ENCODE assay signal across 25 cellular contexts in the genomic region with DNA sequence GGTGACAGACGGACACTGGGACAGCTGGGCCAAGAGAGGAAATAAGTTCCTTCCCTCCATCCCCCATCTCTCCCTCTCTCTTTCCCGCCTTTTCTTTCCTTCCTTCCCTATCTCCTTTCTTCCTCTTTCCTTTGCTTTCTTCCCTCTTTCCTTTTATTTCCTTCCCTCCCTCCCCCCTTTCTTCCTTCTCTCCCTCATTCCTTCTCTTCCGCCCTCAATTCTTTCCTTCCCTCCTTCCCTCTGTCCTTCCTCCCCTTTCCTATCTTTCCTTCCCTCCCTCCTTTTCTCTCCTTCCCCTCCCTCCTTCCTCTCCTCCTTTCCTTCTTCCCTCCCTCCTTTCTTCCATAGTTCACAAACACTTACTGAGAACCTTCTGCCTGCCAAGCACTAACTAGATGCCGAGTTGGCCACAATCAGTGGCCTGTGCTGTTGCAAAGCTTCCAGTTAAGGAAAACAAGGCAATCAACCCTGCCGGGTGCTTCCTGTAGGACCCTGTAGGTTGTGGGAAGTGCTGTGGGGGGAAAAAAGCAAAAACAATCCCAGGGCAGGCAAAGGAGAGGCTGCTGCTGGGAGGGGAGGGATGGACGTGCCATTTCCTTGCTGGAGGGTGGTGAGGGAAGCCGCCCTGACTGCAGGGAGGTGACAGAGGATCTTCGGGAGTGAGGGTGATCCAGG. TPM values are rescaled to one million over a fixed set of nuclear protein-coding genes. Genes with fewer than 3 reads are reported as not detected.
"Had no signal": no experiment of that assay in that cellular context is flagged by ENCODE, and none has a peak within 500 bp of the region (broad histone marks: within the 10 kb centered on the region; RNA-seq: fewer than 3 reads in every experiment).

No MANE protein-coding gene starts in this region.

- H3K4me3 Mint-ChIP-seq: activated CD8-positive, alpha-beta T cell treated with anti-CD3 and anti-CD28 coated beads for 36 hours; activated naive CD4-positive, alpha-beta T cell treated with anti-CD3 and anti-CD28 coated beads, Interleukin-2, amount 50 U/mL, for 24 hours; activated T-cell treated with anti-CD3 and anti-CD28 coated beads, Interleukin-2, amount 50 U/mL, for 4 hours; naive B cell; T-cell; type B pancreatic cell had no signal

- H3K27ac ChIP-seq: body of pancreas, colonic mucosa, gastrocnemius medialis, lower lobe of right lung, neutrophil, parathyroid adenoma, skin epidermis, suprapubic skin had no signal

- H3K36me3 ChIP-seq: colonic mucosa, gastrocnemius medialis, heart left ventricle, suprapubic skin had no signal

- H3K9me3 Mint-ChIP-seq: activated CD8-positive, alpha-beta T cell treated with anti-CD3 and anti-CD28 coated beads for 36 hours; activated naive CD4-positive, alpha-beta T cell treated with anti-CD3 and anti-CD28 coated beads, Interleukin-2, amount 50 U/mL, for 24 hours; activated T-cell treated with anti-CD3 and anti-CD28 coated beads, Interleukin-2, amount 50 U/mL, for 4 hours; naive B cell; T-cell; type B pancreatic cell had no signal

- H3K4me3 ChIP-seq: body of pancreas, colonic mucosa, gastrocnemius medialis, heart left ventricle, lower lobe of right lung, skin epidermis, suprapubic skin had no signal

- H3K27me3 ChIP-seq: body of pancreas, colonic mucosa, gastrocnemius medialis, heart left ventricle, neutrophil, suprapubic skin had no signal

- H3K36me3 Mint-ChIP-seq: activated naive CD4-positive, alpha-beta T cell treated with anti-CD3 and anti-CD28 coated beads, Interleukin-2, amount 50 U/mL, for 24 hours; naive B cell; T-cell; type B pancreatic cell had no signal

- ATAC-seq: activated CD8-positive, alpha-beta T cell treated with anti-CD3 and anti-CD28 coated beads for 36 hours; activated T-cell treated with anti-CD3 and anti-CD28 coated beads, Interleukin-2, amount 50 U/mL, for 4 hours; body of pancreas; gastrocnemius medialis; heart left ventricle; left colon; lower lobe of right lung; T-cell had no signal

- H3K27me3 Mint-ChIP-seq: type B pancreatic cell had no signal

- DNase-seq: activated CD4-positive, alpha-beta T cell treated with anti-CD3 and anti-CD28 coated beads for 4 hours; activated CD8-positive, alpha-beta T cell treated with anti-CD3 and anti-CD28 coated beads for 36 hours; activated effector memory CD4-positive, alpha-beta T cell treated with anti-CD3 and anti-CD28 coated beads, Interleukin-2, amount 50 U/mL, for 16 hours; activated T-cell treated with anti-CD3 and anti-CD28 coated beads, Interleukin-2, amount 50 U/mL, for 4 hours; body of pancreas; caudate nucleus; colonic mucosa; effector memory CD4-positive, alpha-beta T cell; erythroblast; gastrocnemius medialis; left colon; lower lobe of right lung; naive B cell; SK-N-SH; stimulated activated CD4-positive, alpha-beta T cell treated with anti-CD3 and anti-CD28 coated beads, Interleukin-4, amount 100 ng/mL, for 24 hours; stimulated activated naive CD4-positive, alpha-beta T cell treated with Interleukin-2 at 50 U/mL for 16 hours; T-cell; T1000 had no signal

- H3K4me1 Mint-ChIP-seq: activated naive CD4-positive, alpha-beta T cell treated with anti-CD3 and anti-CD28 coated beads, Interleukin-2, amount 50 U/mL, for 24 hours; naive B cell; T-cell had no signal

- H3K4me1 ChIP-seq: body of pancreas, colonic mucosa, heart left ventricle, lower lobe of right lung, parathyroid adenoma, suprapubic skin had no signal

- H3K9ac ChIP-seq: parathyroid adenoma, SK-N-SH had no signal

- H3K27ac Mint-ChIP-seq: activated CD8-positive, alpha-beta T cell treated with anti-CD3 and anti-CD28 coated beads for 36 hours; T-cell; type B pancreatic cell had no signal

- H3K9me3 ChIP-seq: body of pancreas, colonic mucosa, gastrocnemius medialis, heart left ventricle, lower lobe of right lung, neutrophil, SK-N-SH, suprapubic skin had no signal

RNA-seq across cellular contexts. Expression of gene ABCC6, which starts 31.7 kb away (rescaled TPM):
- total RNA-seq: activated CD8-positive, alpha-beta T cell treated with anti-CD3 and anti-CD28 coated beads for 36 hours; activated T-cell treated with anti-CD3 and anti-CD28 coated beads, Interleukin-2, amount 50 U/mL, for 4 hours had no signal
